23 cellular contexts compared by ENCODE assay signal in the genomic region with DNA sequence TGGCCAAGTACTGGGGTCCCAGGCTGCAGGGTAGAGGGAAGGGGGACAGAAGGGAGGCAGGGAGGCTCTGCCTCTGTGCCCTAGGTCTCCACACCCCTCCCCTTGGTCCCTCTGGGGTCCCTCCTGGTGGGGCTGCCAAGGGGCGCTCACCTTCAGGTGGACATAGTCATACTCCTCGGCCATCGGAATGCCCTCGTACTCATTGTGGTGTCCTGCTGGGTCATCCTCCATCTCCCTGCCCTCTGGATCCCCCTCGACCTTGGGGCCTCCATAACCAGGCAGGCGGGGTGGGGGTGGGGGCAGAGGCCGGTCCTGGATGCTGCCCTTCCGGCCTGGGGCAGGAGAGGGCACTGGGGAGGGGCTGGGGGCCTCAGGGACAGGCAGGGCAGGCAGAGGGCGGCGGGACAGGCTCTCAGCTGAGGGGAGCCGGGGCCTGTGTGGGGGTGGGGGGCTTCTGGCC. TPM values are rescaled to one million over a fixed set of nuclear protein-coding genes. Genes with fewer than 3 reads are reported as not detected.
"Had no signal": no experiment of that assay in that cellular context is flagged by ENCODE, and none has a peak within 500 bp of the region (broad histone marks: within the 10 kb centered on the region; RNA-seq: fewer than 3 reads in every experiment).

No MANE protein-coding gene starts in this region.

- H3K4me1 Mint-ChIP-seq: activated CD4-positive, alpha-beta T cell treated with anti-CD3 and anti-CD28 coated beads, Interleukin-2, amount 10 ng/mL, durations not matched to agents 7 days and 5 days; activated naive CD4-positive, alpha-beta T cell treated with anti-CD3 and anti-CD28 coated beads, Interleukin-2, amount 10 ng/mL, durations not matched to agents 7 days and 5 days; naive thymus-derived CD8-positive, alpha-beta T cell had no signal

- H3K27ac ChIP-seq: transverse colon, vagina had no signal

- H3K4me3 ChIP-seq: ascending aorta, transverse colon, vagina had no signal

- H3K36me3 Mint-ChIP-seq: activated naive CD4-positive, alpha-beta T cell treated with anti-CD3 and anti-CD28 coated beads, Interleukin-2, amount 10 ng/mL, durations not matched to agents 7 days and 5 days; naive thymus-derived CD8-positive, alpha-beta T cell had no signal

- DNase-seq: activated CD4-positive, alpha-beta T cell treated with anti-CD3 and anti-CD28 coated beads, Interleukin-2, amount 10 ng/mL, durations not matched to agents 7 days and 5 days; activated CD8-positive, alpha-beta memory T cell treated with anti-CD3 and anti-CD28 coated beads, Interleukin-2, amount 50 U/mL, for 4 hours; activated CD8-positive, alpha-beta T cell treated with anti-CD3 and anti-CD28 coated beads, Interleukin-2, amount 10 ng/mL, durations not matched to agents 7 days and 5 days; activated effector memory CD4-positive, alpha-beta T cell treated with Interleukin-2 at 50 U/mL for 16 hours; activated naive CD4-positive, alpha-beta T cell treated with anti-CD3 and anti-CD28 coated beads, Interleukin-2, amount 10 ng/mL, durations not matched to agents 7 days and 5 days; activated T-cell treated with anti-CD3 and anti-CD28 coated beads, Interleukin-2, amount 50 U/mL, for 48 hours; cerebellar nuclear complex; dermis blood vessel endothelial cell; foreskin melanocyte; mesenchymal stem cell; naive thymus-derived CD8-positive, alpha-beta T cell; nucleus accumbens; stimulated activated CD8-positive, alpha-beta memory T cell treated with anti-CD3 and anti-CD28 coated beads, Interleukin-4, amount 100 ng/mL, for 48 hours; stimulated activated naive CD4-positive, alpha-beta T cell; T1000; transverse colon had no signal

- H3K4me3 Mint-ChIP-seq: activated CD4-positive, alpha-beta T cell treated with anti-CD3 and anti-CD28 coated beads, Interleukin-2, amount 10 ng/mL, durations not matched to agents 7 days and 5 days; activated CD8-positive, alpha-beta T cell treated with anti-CD3 and anti-CD28 coated beads, Interleukin-2, amount 10 ng/mL, durations not matched to agents 7 days and 5 days; activated naive CD4-positive, alpha-beta T cell treated with anti-CD3 and anti-CD28 coated beads, Interleukin-2, amount 10 ng/mL, durations not matched to agents 7 days and 5 days; naive thymus-derived CD8-positive, alpha-beta T cell had no signal

- H3K36me3 ChIP-seq: transverse colon had no signal

- H3K9me3 Mint-ChIP-seq: activated CD4-positive, alpha-beta T cell treated with anti-CD3 and anti-CD28 coated beads, Interleukin-2, amount 10 ng/mL, durations not matched to agents 7 days and 5 days; activated naive CD4-positive, alpha-beta T cell treated with anti-CD3 and anti-CD28 coated beads, Interleukin-2, amount 10 ng/mL, durations not matched to agents 7 days and 5 days; naive thymus-derived CD8-positive, alpha-beta T cell had no signal

- H3K27me3 ChIP-seq: ascending aorta, vagina had no signal

- H3K9me3 ChIP-seq: ascending aorta, transverse colon, vagina had no signal

- H3K27ac Mint-ChIP-seq: activated CD4-positive, alpha-beta T cell treated with anti-CD3 and anti-CD28 coated beads, Interleukin-2, amount 10 ng/mL, durations not matched to agents 7 days and 5 days; activated CD8-positive, alpha-beta T cell treated with anti-CD3 and anti-CD28 coated beads, Interleukin-2, amount 10 ng/mL, durations not matched to agents 7 days and 5 days; activated naive CD4-positive, alpha-beta T cell treated with anti-CD3 and anti-CD28 coated beads, Interleukin-2, amount 10 ng/mL, durations not matched to agents 7 days and 5 days; naive thymus-derived CD8-positive, alpha-beta T cell had no signal

RNA-seq across cellular contexts. Expression of a gene that starts 5.8 kb away (rescaled TPM):
- total RNA-seq: activated CD4-positive, alpha-beta T cell treated with anti-CD3 and anti-CD28 coated beads, Interleukin-2, amount 10 ng/mL, durations not matched to agents 7 days and 5 days; activated CD8-positive, alpha-beta T cell treated with anti-CD3 and anti-CD28 coated beads, Interleukin-2, amount 10 ng/mL, durations not matched to agents 7 days and 5 days; naive thymus-derived CD8-positive, alpha-beta T cell; T-helper 1 cell treated with Interleukin-12 subunit alpha and Interleukin-12 subunit beta and Interleukin-4 antibody, amounts not matched to agents 30 ng/mL and 1 ng/mL, for 36 hours had no signal
- polyA plus RNA-seq: naive thymus-derived CD8-positive, alpha-beta T cell had no signal

RNA-seq across cellular contexts. Expression of a gene that starts 13.4 kb away (rescaled TPM):
- total RNA-seq: activated CD4-positive, alpha-beta T cell treated with anti-CD3 and anti-CD28 coated beads, Interleukin-2, amount 10 ng/mL, durations not matched to agents 7 days and 5 days; activated CD8-positive, alpha-beta T cell treated with anti-CD3 and anti-CD28 coated beads, Interleukin-2, amount 10 ng/mL, durations not matched to agents 7 days and 5 days; ascending aorta; dermis blood vessel endothelial cell; epithelial cell of proximal tubule; lower leg skin; mucosa of gallbladder; naive thymus-derived CD8-positive, alpha-beta T cell; renal cortical epithelial cell; T-helper 1 cell treated with Interleukin-12 subunit alpha and Interleukin-12 subunit beta and Interleukin-4 antibody, amounts not matched to agents 30 ng/mL and 1 ng/mL, for 36 hours; transverse colon; vagina had no signal
- polyA plus RNA-seq: naive thymus-derived CD8-positive, alpha-beta T cell had no signal

RNA-seq across cellular contexts. Expression of a gene that starts 17.6 kb away (rescaled TPM):
- total RNA-seq: activated CD4-positive, alpha-beta T cell treated with anti-CD3 and anti-CD28 coated beads, Interleukin-2, amount 10 ng/mL, durations not matched to agents 7 days and 5 days; activated CD8-positive, alpha-beta T cell treated with anti-CD3 and anti-CD28 coated beads, Interleukin-2, amount 10 ng/mL, durations not matched to agents 7 days and 5 days; dermis blood vessel endothelial cell; epithelial cell of proximal tubule; naive thymus-derived CD8-positive, alpha-beta T cell; renal cortical epithelial cell; T-helper 1 cell treated with Interleukin-12 subunit alpha and Interleukin-12 subunit beta and Interleukin-4 antibody, amounts not matched to agents 30 ng/mL and 1 ng/mL, for 36 hours; vagina had no signal
- polyA plus RNA-seq: naive thymus-derived CD8-positive, alpha-beta T cell had no signal
